In the genomic region with DNA sequence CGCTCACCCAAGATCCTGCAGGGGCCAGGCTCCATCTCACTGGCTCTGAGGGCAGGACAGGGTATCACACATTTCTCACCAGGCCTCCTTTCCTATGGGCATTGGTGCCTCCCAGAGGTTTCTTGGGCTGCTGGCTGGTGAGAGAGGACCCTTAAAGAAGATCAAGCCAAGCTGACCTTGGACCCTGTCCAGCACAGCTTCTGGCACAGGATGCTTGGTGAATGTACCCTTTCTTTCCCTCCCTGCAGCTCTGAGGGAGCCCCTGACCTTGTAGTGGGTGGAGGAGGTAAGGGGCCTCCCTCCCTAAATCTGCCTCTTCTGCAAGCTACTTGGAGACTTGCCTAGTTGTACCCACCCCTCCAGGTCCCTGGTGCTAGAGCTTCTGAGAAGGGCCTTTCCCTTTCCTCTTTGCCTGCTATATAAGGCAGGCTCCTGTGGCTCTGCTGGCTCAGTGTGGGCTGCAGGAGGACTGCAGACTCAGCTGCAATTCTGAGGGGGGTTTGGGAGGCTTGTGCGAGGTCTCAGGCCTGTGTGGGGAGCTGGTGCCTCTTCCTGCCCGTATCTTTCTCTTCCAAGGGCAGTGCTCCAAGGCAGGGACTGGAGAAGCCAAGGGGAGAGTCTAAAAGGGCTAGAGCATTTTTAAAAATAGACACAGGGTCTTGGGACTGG, we compare ENCODE assay signal across 9 cellular contexts. TPM values are rescaled to one million over a fixed set of nuclear protein-coding genes. Genes with fewer than 3 reads are reported as not detected.
DNase-seq lines count a peak whose midpoint lies in the region; ATAC-seq, FAIRE-seq and TF ChIP-seq lines count a peak whose summit lies in the region.
"Had no signal": no experiment of that assay in that cellular context is flagged by ENCODE, and none has a peak within 500 bp of the region (broad histone marks: within the 10 kb centered on the region; RNA-seq: fewer than 3 reads in every experiment).

No MANE protein-coding gene starts in this region.

- H3K9me3 ChIP-seq in HUES48 (ENCODE audit: control insufficient read depth, insufficient read depth, low read length) = no peaks in the 10 kb centered on the region
- no peaks in the 10 kb centered on the region for H3K9me3 ChIP-seq in heart left ventricle

- POLR2A ChIA-PET in activated CD8-positive, alpha-beta T cell treated with anti-CD3 and anti-CD28 coated beads, Interleukin-2, amount 10 ng/mL, durations not matched to agents 7 days and 5 days (lab: Charles Lee) = interaction anchor here (0.6 to 1.2 kb wide), 3 partner anchors 12 to 751 kb away, joined by 3 to 4 read pairs (median 3); partner anchors contain the start of gene TRIM8

- H3K27ac ChIP-seq in HUES48 (ENCODE audit: low read depth, low read length) (peak overlapping the region; percentile 2), heart left ventricle (peak overlapping the region; percentile 36 to 91 (median 76))

- H3K27me3 Mint-ChIP-seq in activated CD8-positive, alpha-beta T cell treated with anti-CD3 and anti-CD28 coated beads, Interleukin-2, amount 10 ng/mL, durations not matched to agents 7 days and 5 days (ENCODE audit: low read depth) = no peaks in the 10 kb centered on the region
- no peaks in the 10 kb centered on the region for H3K27me3 Mint-ChIP-seq in stimulated activated memory B cell treated with anti-CD40 and anti-IgM and Interleukin-4, amounts not matched to agents 10 μg/mL and 1 μg/mL and 100 μg/mL, for 72 hours

- TF ChIP-seq CTCF in heart left ventricle (IDR thresholded peaks at IDR 0.05) = no peak

- no peak overlapping the region for H3K4me3 Mint-ChIP-seq in activated CD8-positive, alpha-beta T cell treated with anti-CD3 and anti-CD28 coated beads, Interleukin-2, amount 10 ng/mL, durations not matched to agents 7 days and 5 days
- no peak overlapping the region for H3K4me3 Mint-ChIP-seq in stimulated activated memory B cell treated with anti-CD40 and anti-IgM and Interleukin-4, amounts not matched to agents 10 μg/mL and 1 μg/mL and 100 μg/mL, for 72 hours

- H3K4me1 ChIP-seq in HUES48 (ENCODE audit: control insufficient read depth, insufficient read depth, low read length) = peaks cover 30% of the 10 kb centered on the region
- peaks cover 18 to 80% (median 55%) of the 10 kb centered on the region in 12 donors for H3K4me1 ChIP-seq in heart left ventricle

- peak overlapping the region; percentile 80 for H3K27ac Mint-ChIP-seq in activated CD8-positive, alpha-beta T cell treated with anti-CD3 and anti-CD28 coated beads, Interleukin-2, amount 10 ng/mL, durations not matched to agents 7 days and 5 days
- H3K27ac Mint-ChIP-seq in stimulated activated memory B cell treated with anti-CD40 and anti-IgM and Interleukin-4, amounts not matched to agents 10 μg/mL and 1 μg/mL and 100 μg/mL, for 72 hours = peak overlapping the region; percentile 66

- TF ChIP-seq POLR2A in heart left ventricle (IDR thresholded peaks at IDR 0.05) (no peak), GM12892 (IDR thresholded peaks at IDR 0.05; ENCODE audit: low read depth, low read length) (no peak)

- 33 to 37% (median 36%) methylated on average over 3 of the region's 3 CpGs for WGBS in heart left ventricle, 4 donors

- intact Hi-C loops in heart left ventricle (cut with DNase I) = no loop called here

- no peaks in the 10 kb centered on the region for H3K9me3 Mint-ChIP-seq in activated CD8-positive, alpha-beta T cell treated with anti-CD3 and anti-CD28 coated beads, Interleukin-2, amount 10 ng/mL, durations not matched to agents 7 days and 5 days (ENCODE audit: insufficient read depth)
- no peaks in the 10 kb centered on the region for H3K9me3 Mint-ChIP-seq in stimulated activated memory B cell treated with anti-CD40 and anti-IgM and Interleukin-4, amounts not matched to agents 10 μg/mL and 1 μg/mL and 100 μg/mL, for 72 hours

- FAIRE-seq in GM12892 (lab: Jason Lieb, UNC) = no peak

- peaks cover 57% of the 10 kb centered on the region for H3K4me1 Mint-ChIP-seq in activated CD8-positive, alpha-beta T cell treated with anti-CD3 and anti-CD28 coated beads, Interleukin-2, amount 10 ng/mL, durations not matched to agents 7 days and 5 days (ENCODE audit: low read depth)
- H3K4me1 Mint-ChIP-seq in stimulated activated memory B cell treated with anti-CD40 and anti-IgM and Interleukin-4, amounts not matched to agents 10 μg/mL and 1 μg/mL and 100 μg/mL, for 72 hours = peaks cover 35% of the 10 kb centered on the region

- H3K36me3 Mint-ChIP-seq in activated CD8-positive, alpha-beta T cell treated with anti-CD3 and anti-CD28 coated beads, Interleukin-2, amount 10 ng/mL, durations not matched to agents 7 days and 5 days (ENCODE audit: low read depth) = no peaks in the 10 kb centered on the region
- H3K36me3 Mint-ChIP-seq in stimulated activated memory B cell treated with anti-CD40 and anti-IgM and Interleukin-4, amounts not matched to agents 10 μg/mL and 1 μg/mL and 100 μg/mL, for 72 hours = peaks cover 17% of the 10 kb centered on the region

- H3K27me3 ChIP-seq in HUES48 (ENCODE audit: control insufficient read depth, insufficient read depth, low read length) (no peaks in the 10 kb centered on the region), heart left ventricle (no peaks in the 10 kb centered on the region)

- H3K4me3 ChIP-seq in HUES48 (ENCODE audit: low read depth, low read length) (no peak overlapping the region), heart left ventricle (peak overlapping the region in 1 of 12 donors; percentile 7)

- DNase-seq in activated CD8-positive, alpha-beta T cell treated with anti-CD3 and anti-CD28 coated beads, Interleukin-2, amount 10 ng/mL, durations not matched to agents 7 days and 5 days = no peak
- DNase-seq in heart left ventricle (peak in 3 of 5 donors; percentile 27 to 67 (median 57)), NCI-H1436 treated with DMSO at 0.1 percent for 48 hours (lab: John Stamatoyannopoulos, UW) (no peak), amniotic stem cell (lab: John Stamatoyannopoulos, UW) (no peak), GM12892 (ENCODE audit: insufficient read length) (no peak)
- DNase-seq: activated CD4-positive, alpha-beta T cell treated with anti-CD3 and anti-CD28 coated beads, Interleukin-2, amount 50 U/mL, for 1 hour had no signal

- CTCF ChIA-PET in activated CD8-positive, alpha-beta T cell treated with anti-CD3 and anti-CD28 coated beads, Interleukin-2, amount 10 ng/mL, durations not matched to agents 7 days and 5 days (lab: Charles Lee) = interaction anchor here (0.9 to 1.9 kb wide), 6 partner anchors 12 to 48 kb away, joined by 3 to 9 read pairs (median 4); partner anchors contain the start of gene TRIM8

- H3K36me3 ChIP-seq in HUES48 (ENCODE audit: control insufficient read depth, insufficient read depth, low read length) (no peaks in the 10 kb centered on the region), heart left ventricle (peaks cover 0 to 20% (median 8%) of the 10 kb centered on the region in 9 donors)

- no peak overlapping the region for H3K9ac ChIP-seq in HUES48 (ENCODE audit: low read depth, low read length)

- ATAC-seq in activated CD8-positive, alpha-beta T cell treated with anti-CD3 and anti-CD28 coated beads, Interleukin-2, amount 10 ng/mL, durations not matched to agents 7 days and 5 days = no peak
- ATAC-seq in heart left ventricle = peak; percentile 17 to 54 (median 34)
- no peak for ATAC-seq in stimulated activated memory B cell treated with anti-CD40 and anti-IgM and Interleukin-4, amounts not matched to agents 10 μg/mL and 1 μg/mL and 100 μg/mL, for 72 hours
- no peak for ATAC-seq in GM18873 (IDR thresholded peaks at IDR 0.05; ENCODE audit: low FRiP score, unreplicated experiment)

RNA-seq across cellular contexts. Expression of gene TRIM8, which starts 11.8 kb away (rescaled TPM):
- 10 to 100 TPM; 45.0 to 47.1 TPM for total RNA-seq in activated CD8-positive, alpha-beta T cell treated with anti-CD3 and anti-CD28 coated beads, Interleukin-2, amount 10 ng/mL, durations not matched to agents 7 days and 5 days
- 100 to 1,000 TPM in 6 of 9 donors, 10 to 100 TPM in 3; 91.5 to 225 (median 107) TPM for total RNA-seq in heart left ventricle
- 10 to 100 TPM; 38.9 to 94.6 TPM for polyA plus RNA-seq in heart left ventricle
- 25.0 TPM for polyA plus RNA-seq in GM12892 (2012; ENCODE audit: missing spikeins)

Comparison
In these comparisons a context has a peak if more than half of its experiments do, and no peak if none do; other contexts are left out.
1. ATAC-seq: peak in heart left ventricle (4 of 4); none in activated CD8-positive, alpha-beta T cell treated with anti-CD3 and anti-CD28 coated beads, Interleukin-2, amount 10 ng/mL, durations not matched to agents 7 days and 5 days (single experiment), stimulated activated memory B cell treated with anti-CD40 and anti-IgM and Interleukin-4, amounts not matched to agents 10 μg/mL and 1 μg/mL and 100 μg/mL, for 72 hours (single experiment) and GM18873 (single experiment).
2. DNase-seq: peak in heart left ventricle (3 of 5); none in activated CD8-positive, alpha-beta T cell treated with anti-CD3 and anti-CD28 coated beads, Interleukin-2, amount 10 ng/mL, durations not matched to agents 7 days and 5 days (single experiment), NCI-H1436 treated with DMSO at 0.1 percent for 48 hours (single experiment), amniotic stem cell (single experiment) and GM12892 (single experiment).